ENCODE assay signal across 1 cellular context in genomic region chr2:75517562-75518230, GRCh38.
TF ChIP-seq lines count a peak whose summit lies in the region.

No MANE protein-coding gene starts in this region.

TF ChIP-seq in HepG2, 621 proteins besides CTCF, POLR2A, EP300 and RAD21 (continued from another document and continues in another):
- TF ChIP-seq ZNF563 (CRISPR knock-in tag; IDR thresholded peaks at IDR 0.05): no peak
- TF ChIP-seq RBFOX2 (IDR thresholded peaks at IDR 0.05; ENCODE audit: low read depth, low read length): no peak; the same call in 1 of the 2 replicates
- no peak for TF ChIP-seq LCORL (IDR thresholded peaks at IDR 0.05)
- TF ChIP-seq LCORL (CRISPR knock-in tag; IDR thresholded peaks at IDR 0.05): no peak
- TF ChIP-seq HNF4A (CRISPR knock-in tag; IDR thresholded peaks at IDR 0.05): 0 out of 2 replicates have a peak, but pooled peaks have one; percentile 6
- no peak for TF ChIP-seq EHMT2 (IDR thresholded peaks at IDR 0.05; ENCODE audit: borderline replicate concordance, low read depth, low read length)
- no peak for TF ChIP-seq HNF1A (IDR thresholded peaks at IDR 0.05; ENCODE audit: low read depth)
- TF ChIP-seq HNF1A (CRISPR knock-in tag; IDR thresholded peaks at IDR 0.05; ENCODE audit: borderline replicate concordance): no peak
- TF ChIP-seq ZNF136 (CRISPR knock-in tag; IDR thresholded peaks at IDR 0.05; ENCODE audit: low read depth): no peak
- TF ChIP-seq ZNF780A (CRISPR knock-in tag; IDR thresholded peaks at IDR 0.05): no peak
- TF ChIP-seq ZFP36L2 (CRISPR knock-in tag; IDR thresholded peaks at IDR 0.05): no peak
- TF ChIP-seq ZNF432 (CRISPR knock-in tag; IDR thresholded peaks at IDR 0.05; ENCODE audit: borderline replicate concordance): no peak
- TF ChIP-seq ZNF503 (CRISPR knock-in tag; IDR thresholded peaks at IDR 0.05): no peak
- no peak for TF ChIP-seq HMGA1 (CRISPR knock-in tag; conservative IDR thresholded peaks at IDR 0.05)
- TF ChIP-seq BRF2 (CRISPR knock-in tag; IDR thresholded peaks at IDR 0.05): no peak
- TF ChIP-seq PPARG (CRISPR knock-in tag; conservative IDR thresholded peaks at IDR 0.05): 0 out of 2 replicates have a peak, but pooled peaks have one; percentile 2
- 0 out of 2 replicates have a peak, but pooled peaks have one; percentile 9 for TF ChIP-seq PITX1 (CRISPR knock-in tag; IDR thresholded peaks at IDR 0.05)
- TF ChIP-seq MAFF (IDR thresholded peaks at IDR 0.05; ENCODE audit: low read depth, low read length): no peak
- TF ChIP-seq CC2D1A (CRISPR knock-in tag; IDR thresholded peaks at IDR 0.05): no peak
- TF ChIP-seq TFDP2 (CRISPR knock-in tag; IDR thresholded peaks at IDR 0.05): no peak
- no peak for TF ChIP-seq BCL6 (CRISPR knock-in tag; IDR thresholded peaks at IDR 0.05)
- TF ChIP-seq NFE2 (CRISPR knock-in tag; IDR thresholded peaks at IDR 0.05): no peak
- no peak for TF ChIP-seq HOMEZ (CRISPR knock-in tag; IDR thresholded peaks at IDR 0.05; ENCODE audit: low read depth)
- TF ChIP-seq ZNF30 (CRISPR knock-in tag; IDR thresholded peaks at IDR 0.05): no peak
- no peak for TF ChIP-seq JARID2 (CRISPR knock-in tag; IDR thresholded peaks at IDR 0.05; ENCODE audit: insufficient replicate concordance)
- no peak for TF ChIP-seq DRAP1 (CRISPR knock-in tag; IDR thresholded peaks at IDR 0.05)
- 0 out of 2 replicates have a peak, but pooled peaks have one; percentile 57 for TF ChIP-seq ZNF790 (CRISPR knock-in tag; IDR thresholded peaks at IDR 0.05; ENCODE audit: borderline replicate concordance)
- TF ChIP-seq ARID5B (CRISPR knock-in tag; IDR thresholded peaks at IDR 0.05): no peak
- no peak for TF ChIP-seq PAXIP1 (CRISPR knock-in tag; conservative IDR thresholded peaks at IDR 0.05)
- 0 out of 2 replicates have a peak, but pooled peaks have one; percentile 13 for TF ChIP-seq ZFX (CRISPR knock-in tag; IDR thresholded peaks at IDR 0.05; ENCODE audit: low read depth)
- TF ChIP-seq ZNF274 (CRISPR knock-in tag; IDR thresholded peaks at IDR 0.05): 0 out of 2 replicates have a peak, but pooled peaks have one; percentile 52
- 0 out of 2 replicates have a peak, but pooled peaks have one; percentile 27 for TF ChIP-seq NFKB2 (CRISPR knock-in tag; IDR thresholded peaks at IDR 0.05; ENCODE audit: borderline replicate concordance)
- no peak for TF ChIP-seq TOE1 (CRISPR knock-in tag; IDR thresholded peaks at IDR 0.05)
- TF ChIP-seq WIZ (CRISPR knock-in tag; IDR thresholded peaks at IDR 0.05): no peak
- no peak for TF ChIP-seq ZSCAN25 (CRISPR knock-in tag; IDR thresholded peaks at IDR 0.05)
- no peak for TF ChIP-seq ZNF589 (CRISPR knock-in tag; conservative IDR thresholded peaks at IDR 0.05)
- peak; percentile 72; the same call in 1 of the 2 replicates for TF ChIP-seq FOXC1 (CRISPR knock-in tag; IDR thresholded peaks at IDR 0.05; ENCODE audit: borderline replicate concordance)
- no peak for TF ChIP-seq FOXP1 (IDR thresholded peaks at IDR 0.05)
- no peak for TF ChIP-seq FOXP1 (CRISPR knock-in tag; IDR thresholded peaks at IDR 0.05)
- TF ChIP-seq THAP9 (CRISPR knock-in tag; IDR thresholded peaks at IDR 0.05; ENCODE audit: borderline replicate concordance): no peak
